18 cellular contexts compared by ENCODE assay signal in genomic region chr12:4251228-4251891, GRCh38. TPM values are rescaled to one million over a fixed set of nuclear protein-coding genes. Genes with fewer than 3 reads are reported as not detected.
DNase-seq lines count a peak whose midpoint lies in the region; ATAC-seq, FAIRE-seq and TF ChIP-seq lines count a peak whose summit lies in the region.
"Had no signal": no experiment of that assay in that cellular context is flagged by ENCODE, and none has a peak within 500 bp of the region (broad histone marks: within the 10 kb centered on the region; RNA-seq: fewer than 3 reads in every experiment).

No MANE protein-coding gene starts in this region.

- no peaks in the 10 kb centered on the region for H3K27me3 Mint-ChIP-seq in T-helper 2 cell treated with Interferon-gamma antibody and Interleukin-4, amounts not matched to agents 5 μg/mL and 100 μg/mL, for 36 hours (ENCODE audit: low read depth)
- H3K27me3 Mint-ChIP-seq in activated naive CD8-positive, alpha-beta T cell treated with anti-CD3 and anti-CD28 coated beads, Interleukin-2, amount 10 ng/mL, durations not matched to agents 7 days and 5 days: peaks cover 7% of the 10 kb centered on the region

- H3K4me3 Mint-ChIP-seq in T-helper 2 cell treated with Interferon-gamma antibody and Interleukin-4, amounts not matched to agents 5 μg/mL and 100 μg/mL, for 36 hours: peak overlapping the region; percentile 4
- no peak overlapping the region for H3K4me3 Mint-ChIP-seq in activated naive CD8-positive, alpha-beta T cell treated with anti-CD3 and anti-CD28 coated beads, Interleukin-2, amount 10 ng/mL, durations not matched to agents 7 days and 5 days
- H3K4me3 Mint-ChIP-seq: type B pancreatic cell had no signal

- no peak for DNase-seq in GM12891 (ENCODE audit: insufficient read length, low spot score)
- no peak for DNase-seq in T-helper 2 cell treated with Interferon-gamma antibody and Interleukin-4, amounts not matched to agents 5 μg/mL and 100 μg/mL, for 36 hours (ENCODE audit: low spot score)
- DNase-seq in activated naive CD8-positive, alpha-beta T cell treated with anti-CD3 and anti-CD28 coated beads, Interleukin-2, amount 10 ng/mL, durations not matched to agents 7 days and 5 days: no peak
- DNase-seq in stimulated activated CD4-positive, alpha-beta T cell treated with anti-CD3 and anti-CD28 coated beads, Interleukin-1b, Interleukin-23, amount 100 ng/mL, for 48 hours: peak; percentile 52
- DNase-seq in 8988T: no peak
- no peak for DNase-seq in UCSD-AML1 (lab: John Stamatoyannopoulos, UW; ENCODE audit: unreplicated experiment)
- DNase-seq: C1 segment of cervical spinal cord, DMS79, IMR-90, left colon, mucosa of descending colon, NCI-H2081 treated with DMSO at 0.1 percent for 48 hours, NCI-H526, ovary, SHP77 treated with DMSO at 0.1 percent for 48 hours had no signal

- POLR2A ChIA-PET in activated naive CD8-positive, alpha-beta T cell treated with anti-CD3 and anti-CD28 coated beads, Interleukin-2, amount 10 ng/mL, durations not matched to agents 7 days and 5 days (lab: Charles Lee): interaction anchor here (0.8 to 1.3 kb wide), 2 partner anchors 18 to 20 kb away, joined by 3 to 7 read pairs; no protein-coding TSS in a partner anchor

- peaks cover 9% of the 10 kb centered on the region for H3K4me1 Mint-ChIP-seq in T-helper 2 cell treated with Interferon-gamma antibody and Interleukin-4, amounts not matched to agents 5 μg/mL and 100 μg/mL, for 36 hours (ENCODE audit: low read depth)
- peaks cover 12% of the 10 kb centered on the region for H3K4me1 Mint-ChIP-seq in activated naive CD8-positive, alpha-beta T cell treated with anti-CD3 and anti-CD28 coated beads, Interleukin-2, amount 10 ng/mL, durations not matched to agents 7 days and 5 days

- TF ChIP-seq POLR2A in GM12891 (IDR thresholded peaks at IDR 0.05; ENCODE audit: low read depth, low read length): no peak

- peak; percentile 52 for ATAC-seq in activated naive CD8-positive, alpha-beta T cell treated with anti-CD3 and anti-CD28 coated beads, Interleukin-2, amount 10 ng/mL, durations not matched to agents 7 days and 5 days (ENCODE audit: low read depth)
- ATAC-seq in HG02623 (IDR thresholded peaks at IDR 0.05; ENCODE audit: unreplicated experiment): no peak
- ATAC-seq: left colon, mucosa of descending colon had no signal

- H3K27ac Mint-ChIP-seq in T-helper 2 cell treated with Interferon-gamma antibody and Interleukin-4, amounts not matched to agents 5 μg/mL and 100 μg/mL, for 36 hours: no peak overlapping the region
- no peak overlapping the region for H3K27ac Mint-ChIP-seq in activated naive CD8-positive, alpha-beta T cell treated with anti-CD3 and anti-CD28 coated beads, Interleukin-2, amount 10 ng/mL, durations not matched to agents 7 days and 5 days
- H3K27ac Mint-ChIP-seq: type B pancreatic cell had no signal

- no peaks in the 10 kb centered on the region for H3K36me3 Mint-ChIP-seq in T-helper 2 cell treated with Interferon-gamma antibody and Interleukin-4, amounts not matched to agents 5 μg/mL and 100 μg/mL, for 36 hours (ENCODE audit: low read depth)
- H3K36me3 Mint-ChIP-seq in activated naive CD8-positive, alpha-beta T cell treated with anti-CD3 and anti-CD28 coated beads, Interleukin-2, amount 10 ng/mL, durations not matched to agents 7 days and 5 days: no peaks in the 10 kb centered on the region

- H3K9me3 Mint-ChIP-seq in T-helper 2 cell treated with Interferon-gamma antibody and Interleukin-4, amounts not matched to agents 5 μg/mL and 100 μg/mL, for 36 hours: no peaks in the 10 kb centered on the region
- no peaks in the 10 kb centered on the region for H3K9me3 Mint-ChIP-seq in activated naive CD8-positive, alpha-beta T cell treated with anti-CD3 and anti-CD28 coated beads, Interleukin-2, amount 10 ng/mL, durations not matched to agents 7 days and 5 days
- H3K9me3 Mint-ChIP-seq: type B pancreatic cell had no signal

- peak; percentile 5 for FAIRE-seq in GM12891 (lab: Jason Lieb, UNC)
- FAIRE-seq: frontal cortex had no signal

TF ChIP-seq in GM12891, 5 proteins besides CTCF, POLR2A, EP300 and RAD21:
- TF ChIP-seq TAF1 (IDR thresholded peaks at IDR 0.05; ENCODE audit: low read depth, low read length): no peak
- TF ChIP-seq POLR2AphosphoS5 (IDR thresholded peaks at IDR 0.05; ENCODE audit: low read depth, low read length): no peak
- no peak for TF ChIP-seq PAX5 (IDR thresholded peaks at IDR 0.05; ENCODE audit: insufficient read depth, low read length, severe bottlenecking)
- TF ChIP-seq POU2F2 (IDR thresholded peaks at IDR 0.05; ENCODE audit: low read depth, low read length): no peak
- TF ChIP-seq SPI1 (IDR thresholded peaks at IDR 0.05; ENCODE audit: low read depth, low read length): no peak

RNA-seq across cellular contexts. Expression of gene CCND2, which starts 22.2 kb away (rescaled TPM):
- polyA plus RNA-seq in GM12891 (2012; ENCODE audit: low read depth, missing spikeins): 64.3 TPM
- total RNA-seq in activated naive CD8-positive, alpha-beta T cell treated with anti-CD3 and anti-CD28 coated beads, Interleukin-2, amount 10 ng/mL, durations not matched to agents 7 days and 5 days: 100 to 1,000 TPM; 417 to 438 TPM
